ENCODE assay signal across 8 cellular contexts in the genomic region with DNA sequence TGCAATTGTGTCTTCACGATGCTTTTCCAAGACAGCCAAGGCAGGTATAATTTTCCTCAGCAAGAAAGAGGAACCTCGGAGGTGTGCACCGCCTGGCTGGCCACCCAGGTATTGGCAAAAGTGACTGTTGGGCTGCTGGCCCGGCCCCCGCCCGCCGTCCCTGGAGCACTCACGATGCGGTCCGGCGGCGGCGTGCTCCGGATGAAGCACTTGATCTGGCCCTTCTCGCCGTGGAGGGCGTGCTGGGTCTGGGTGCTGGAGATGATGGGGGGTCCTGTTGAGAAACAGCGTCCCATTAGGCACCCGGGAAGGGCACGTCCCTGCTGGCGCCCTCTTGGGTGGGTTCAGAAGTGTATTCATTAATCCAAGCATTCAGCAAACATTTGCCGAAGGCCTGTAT.
"Had no signal": no experiment of that assay in that cellular context is flagged by ENCODE, and none has a peak within 500 bp of the region (broad histone marks: within the 10 kb centered on the region; RNA-seq: fewer than 3 reads in every experiment).

No MANE protein-coding gene starts in this region.

- H2AFZ ChIP-seq: parathyroid adenoma had no signal

- H3K9ac ChIP-seq: parathyroid adenoma had no signal

- H3K27me3 ChIP-seq: right lobe of liver, upper lobe of left lung had no signal

- H3K79me2 ChIP-seq: parathyroid adenoma had no signal

- H3K9me3 ChIP-seq: right lobe of liver, stomach, upper lobe of left lung had no signal

- H3K36me3 ChIP-seq: brain microvascular endothelial cell, right lobe of liver, stomach, upper lobe of left lung had no signal

- H3K4me1 ChIP-seq: parathyroid adenoma, right lobe of liver had no signal

- FAIRE-seq: kidney, small intestine had no signal

- H3K27ac ChIP-seq: brain microvascular endothelial cell, parathyroid adenoma, right lobe of liver, stomach, upper lobe of left lung had no signal

- H3K4me3 ChIP-seq: lung, right lobe of liver, stomach, upper lobe of left lung had no signal
